In genomic region chr11:75342966-75343870, GRCh38 we compare ENCODE assay signal across 8 cellular contexts. TPM values are rescaled to one million over a fixed set of nuclear protein-coding genes. Genes with fewer than 3 reads are reported as not detected.
DNase-seq lines count a peak whose midpoint lies in the region; ATAC-seq, FAIRE-seq and TF ChIP-seq lines count a peak whose summit lies in the region.

No MANE protein-coding gene starts in this region.

- FAIRE-seq in RCC 7860 (lab: Jason Lieb, UNC), result no peak

- H3K9ac ChIP-seq in adipocyte (ENCODE audit: low read length), result peak overlapping the region; percentile 45

- H3K4me1 ChIP-seq in adipocyte (ENCODE audit: control insufficient read depth, insufficient read depth, low read length) (peaks cover 89% of the 10 kb centered on the region), mucosa of descending colon (ENCODE audit: low read depth) (peaks cover 95% of the 10 kb centered on the region)

- ATAC-seq in mucosa of descending colon, result peak; percentile 66

- intact Hi-C loops in mucosa of descending colon (cut with DNase I, micrococcal nuclease), result no loop called here

- H3K27me3 ChIP-seq in adipocyte (replicated peaks; ENCODE audit: control insufficient read depth, insufficient read depth, low read length), result no peaks in the 10 kb centered on the region

- DNase-seq in COLO668 (lab: John Stamatoyannopoulos, UW; ENCODE audit: unreplicated experiment) (peak; percentile 76), MV-4-11 (lab: John Stamatoyannopoulos, UW) (peak; percentile 49), adipocyte (ENCODE audit: low read depth) (no peak), mucosa of descending colon (peak; percentile 55 to 67 (median 67)), NAMALWA (ENCODE audit: low spot score) (no peak), RCC 7860 (ENCODE audit: low spot score) (no peak)
- DNase-seq in stimulated activated CD4-positive, alpha-beta T cell treated with anti-CD3 and anti-CD28 coated beads, Interleukin-4, amount 100 ng/mL, for 4 hours, result no peak
- DNase-seq in activated CD4-positive, CD25-positive, alpha-beta regulatory T cell (lab: John Stamatoyannopoulos, UW), result no peak

- no peak for TF ChIP-seq CTCF in mucosa of descending colon (IDR thresholded peaks at IDR 0.05)

- no peaks in the 10 kb centered on the region for H3K36me3 ChIP-seq in adipocyte (ENCODE audit: control insufficient read depth, insufficient read depth, low read length, severe bottlenecking)
- no peaks in the 10 kb centered on the region for H3K36me3 ChIP-seq in mucosa of descending colon (ENCODE audit: low read depth)

- no peak overlapping the region for H3K4me3 ChIP-seq in adipocyte (ENCODE audit: low read length)
- no peak overlapping the region for H3K4me3 ChIP-seq in mucosa of descending colon

- H3K9me3 ChIP-seq in adipocyte (ENCODE audit: control insufficient read depth, low read length) (no peaks in the 10 kb centered on the region), mucosa of descending colon (no peaks in the 10 kb centered on the region)

RNA-seq across cellular contexts. Expression of gene ARRB1, which starts 8.2 kb away (rescaled TPM):
- 100 to 1,000 TPM in 2 of 3 donors, 10 to 100 TPM in 1; 76.7 to 128 (median 121) TPM for total RNA-seq in mucosa of descending colon

RNA-seq across cellular contexts. Expression of gene RPS3, which starts 56.1 kb away (rescaled TPM):
- total RNA-seq in mucosa of descending colon, result 1,000 to 10,000 TPM; 1,703 to 2,122 (median 2,056) TPM

Comparison
In these comparisons a context has a peak if more than half of its experiments do, and no peak if none do; other contexts are left out.
1. DNase-seq: peak in COLO668 (single experiment), MV-4-11 (single experiment) and mucosa of descending colon (3 of 3); none in adipocyte (single experiment), stimulated activated CD4-positive, alpha-beta T cell treated with anti-CD3 and anti-CD28 coated beads, Interleukin-4, amount 100 ng/mL, for 4 hours (0 of 2), activated CD4-positive, CD25-positive, alpha-beta regulatory T cell (0 of 4), NAMALWA (single experiment) and RCC 7860 (single experiment).